24 cellular contexts compared by ENCODE assay signal in the genomic region with DNA sequence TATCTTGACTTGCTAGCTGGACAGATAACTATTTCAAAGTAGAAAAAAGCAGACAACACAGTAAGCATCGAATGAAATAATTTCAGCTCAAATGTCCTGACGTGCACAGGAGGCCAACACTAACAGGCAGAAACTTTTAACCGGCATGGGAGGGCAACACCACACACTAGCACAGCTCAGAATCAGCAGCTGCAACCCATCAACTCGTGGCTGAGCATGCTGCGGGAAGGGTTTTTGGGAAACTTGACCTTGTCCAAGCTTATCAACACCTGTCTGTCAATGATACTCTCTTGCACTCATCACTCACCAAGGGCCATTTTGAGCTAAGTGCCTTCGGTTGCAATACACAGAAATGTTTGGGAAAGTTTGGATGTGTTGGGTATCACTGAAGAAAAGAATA.
"Had no signal": no experiment of that assay in that cellular context is flagged by ENCODE, and none has a peak within 500 bp of the region (broad histone marks: within the 10 kb centered on the region; RNA-seq: fewer than 3 reads in every experiment).

No MANE protein-coding gene starts in this region.

- H3K27me3 ChIP-seq: ascending aorta, breast epithelium had no signal

- H3K4me3 Mint-ChIP-seq: activated CD4-positive, alpha-beta memory T cell treated with anti-CD3 and anti-CD28 coated beads, Interleukin-2, amount 10 ng/mL, durations not matched to agents 7 days and 5 days; activated CD4-positive, alpha-beta T cell treated with anti-CD3 and anti-CD28 coated beads for 36 hours; activated CD4-positive, alpha-beta T cell treated with anti-CD3 and anti-CD28 coated beads, Interleukin-2, amount 10 ng/mL, durations not matched to agents 24 days and 14 days; activated naive CD4-positive, alpha-beta T cell treated with anti-CD3 and anti-CD28 coated beads, Interleukin-2, amount 10 ng/mL, durations not matched to agents 7 days and 5 days; activated naive CD8-positive, alpha-beta T cell treated with anti-CD3 and anti-CD28 coated beads, Interleukin-2, amount 10 ng/mL, durations not matched to agents 7 days and 5 days; activated T-cell treated with anti-CD3 and anti-CD28 coated beads, Interleukin-2, amount 50 U/mL, for 24 hours; activated T-cell treated with anti-CD3 and anti-CD28 coated beads, Interleukin-2, amount 50 U/mL, for 72 hours; brain had no signal

- H3K4me1 ChIP-seq: ascending aorta, breast epithelium had no signal

- H3K27me3 Mint-ChIP-seq: activated CD4-positive, alpha-beta memory T cell treated with anti-CD3 and anti-CD28 coated beads, Interleukin-2, amount 10 ng/mL, durations not matched to agents 7 days and 5 days; activated CD4-positive, alpha-beta T cell treated with anti-CD3 and anti-CD28 coated beads, Interleukin-2, amount 10 ng/mL, durations not matched to agents 24 days and 14 days; activated naive CD4-positive, alpha-beta T cell treated with anti-CD3 and anti-CD28 coated beads, Interleukin-2, amount 10 ng/mL, durations not matched to agents 7 days and 5 days; activated naive CD8-positive, alpha-beta T cell treated with anti-CD3 and anti-CD28 coated beads, Interleukin-2, amount 10 ng/mL, durations not matched to agents 7 days and 5 days had no signal

- DNase-seq: activated CD4-positive, alpha-beta memory T cell treated with anti-CD3 and anti-CD28 coated beads, Interleukin-2, amount 10 ng/mL, durations not matched to agents 7 days and 5 days; activated CD4-positive, alpha-beta T cell treated with anti-CD3 and anti-CD28 coated beads for 36 hours; activated CD4-positive, alpha-beta T cell treated with anti-CD3 and anti-CD28 coated beads, Interleukin-2, amount 10 ng/mL, durations not matched to agents 24 days and 14 days; activated CD4-positive, alpha-beta T cell treated with anti-CD3 and anti-CD28 coated beads, Interleukin-2, amount 50 U/mL, for 4 hours; activated CD4-positive, CD25-positive, alpha-beta regulatory T cell; activated CD4-positive, CD25-positive, alpha-beta regulatory T cell treated with anti-CD3 and anti-CD28 coated beads, Interleukin-2, amount 50 U/mL, for 72 hours; activated CD8-positive, alpha-beta memory T cell treated with anti-CD3 and anti-CD28 coated beads, Interleukin-2, amount 50 U/mL, for 48 hours; activated gamma-delta T cell; activated naive CD4-positive, alpha-beta T cell; activated naive CD4-positive, alpha-beta T cell treated with anti-CD3 and anti-CD28 coated beads, Interleukin-2, amount 10 ng/mL, durations not matched to agents 7 days and 5 days; activated naive CD8-positive, alpha-beta T cell treated with anti-CD3 and anti-CD28 coated beads, Interleukin-2, amount 10 ng/mL, durations not matched to agents 7 days and 5 days; activated T-cell treated with anti-CD3 and anti-CD28 coated beads for 4 hours; activated T-cell treated with anti-CD3 and anti-CD28 coated beads, Interleukin-2, amount 50 U/mL, for 24 hours; activated T-cell treated with anti-CD3 and anti-CD28 coated beads, Interleukin-2, amount 50 U/mL, for 72 hours; effector CD8-positive, alpha-beta T cell; foreskin fibroblast; head of caudate nucleus; SW 1271; T-helper 2 cell had no signal

- H3K4me1 Mint-ChIP-seq: activated CD4-positive, alpha-beta memory T cell treated with anti-CD3 and anti-CD28 coated beads, Interleukin-2, amount 10 ng/mL, durations not matched to agents 7 days and 5 days; activated CD4-positive, alpha-beta T cell treated with anti-CD3 and anti-CD28 coated beads for 36 hours; activated CD4-positive, alpha-beta T cell treated with anti-CD3 and anti-CD28 coated beads, Interleukin-2, amount 10 ng/mL, durations not matched to agents 24 days and 14 days; activated naive CD4-positive, alpha-beta T cell treated with anti-CD3 and anti-CD28 coated beads, Interleukin-2, amount 10 ng/mL, durations not matched to agents 7 days and 5 days had no signal

- H3K27ac Mint-ChIP-seq: activated CD4-positive, alpha-beta memory T cell treated with anti-CD3 and anti-CD28 coated beads, Interleukin-2, amount 10 ng/mL, durations not matched to agents 7 days and 5 days; activated CD4-positive, alpha-beta T cell treated with anti-CD3 and anti-CD28 coated beads for 36 hours; activated CD4-positive, alpha-beta T cell treated with anti-CD3 and anti-CD28 coated beads, Interleukin-2, amount 10 ng/mL, durations not matched to agents 24 days and 14 days; activated naive CD4-positive, alpha-beta T cell treated with anti-CD3 and anti-CD28 coated beads, Interleukin-2, amount 10 ng/mL, durations not matched to agents 7 days and 5 days; activated naive CD4-positive, alpha-beta T cell treated with anti-CD3 and anti-CD28 coated beads, Interleukin-2, amount 50 U/mL, for 72 hours; activated naive CD8-positive, alpha-beta T cell treated with anti-CD3 and anti-CD28 coated beads, Interleukin-2, amount 10 ng/mL, durations not matched to agents 7 days and 5 days; activated T-cell treated with anti-CD3 and anti-CD28 coated beads, Interleukin-2, amount 50 U/mL, for 24 hours; activated T-cell treated with anti-CD3 and anti-CD28 coated beads, Interleukin-2, amount 50 U/mL, for 72 hours; brain had no signal

- H3K9me3 Mint-ChIP-seq: activated CD4-positive, alpha-beta T cell treated with anti-CD3 and anti-CD28 coated beads, Interleukin-2, amount 10 ng/mL, durations not matched to agents 24 days and 14 days; activated naive CD4-positive, alpha-beta T cell treated with anti-CD3 and anti-CD28 coated beads, Interleukin-2, amount 10 ng/mL, durations not matched to agents 7 days and 5 days; activated T-cell treated with anti-CD3 and anti-CD28 coated beads, Interleukin-2, amount 50 U/mL, for 72 hours had no signal

- ATAC-seq: activated CD4-positive, alpha-beta T cell treated with anti-CD3 and anti-CD28 coated beads for 36 hours; activated naive CD4-positive, alpha-beta T cell treated with anti-CD3 and anti-CD28 coated beads, Interleukin-2, amount 50 U/mL, for 72 hours; activated T-cell treated with anti-CD3 and anti-CD28 coated beads, Interleukin-2, amount 50 U/mL, for 72 hours; esophagus mucosa had no signal

- H3K36me3 ChIP-seq: ascending aorta, breast epithelium had no signal

- H3K4me3 ChIP-seq: ascending aorta, breast epithelium had no signal

- H3K36me3 Mint-ChIP-seq: activated naive CD4-positive, alpha-beta T cell treated with anti-CD3 and anti-CD28 coated beads, Interleukin-2, amount 10 ng/mL, durations not matched to agents 7 days and 5 days; activated naive CD8-positive, alpha-beta T cell treated with anti-CD3 and anti-CD28 coated beads, Interleukin-2, amount 10 ng/mL, durations not matched to agents 7 days and 5 days; brain had no signal

- H3K27ac ChIP-seq: ascending aorta, breast epithelium had no signal

- H3K9me3 ChIP-seq: ascending aorta, breast epithelium had no signal
